ENCODE assay signal across 22 cellular contexts in genomic region chr7:30278849-30279505, GRCh38. TPM values are rescaled to one million over a fixed set of nuclear protein-coding genes. Genes with fewer than 3 reads are reported as not detected.
DNase-seq lines count a peak whose midpoint lies in the region; ATAC-seq and TF ChIP-seq lines count a peak whose summit lies in the region.
"Had no signal": no experiment of that assay in that cellular context is flagged by ENCODE, and none has a peak within 500 bp of the region (broad histone marks: within the 10 kb centered on the region; RNA-seq: fewer than 3 reads in every experiment).

No MANE protein-coding gene starts in this region.

- H3K4me3 Mint-ChIP-seq in stimulated activated memory B cell treated with anti-CD40 and anti-IgM and Interleukin-4, amounts not matched to agents 10 μg/mL and 1 μg/mL and 100 μg/mL, for 72 hours = no peak overlapping the region

- DNase-seq in ELR (ENCODE audit: low read depth) = peak; percentile 19
- no peak for DNase-seq in left lobe of liver (ENCODE audit: low spot score)
- DNase-seq in DMS79 (lab: John Stamatoyannopoulos, UW) = no peak
- no peak for DNase-seq in DMS153 (lab: John Stamatoyannopoulos, UW)
- no peak for DNase-seq in middle frontal gyrus (ENCODE audit: extremely low spot score, low spot score)
- DNase-seq: activated gamma-delta T cell treated with Interleukin-2 at 50 U/mL for 16 hours; AML-193; Calu3; central memory CD4-positive, alpha-beta T cell; dorsolateral prefrontal cortex; GDM1; GM23248; NCI-H1436; NCI-H524 treated with DMSO at 0.1 percent for 48 hours; SHP77 treated with DMSO at 0.1 percent for 48 hours; T-helper 1 cell had no signal

- no peaks in the 10 kb centered on the region for H3K9me3 ChIP-seq in OCI-LY1 (ENCODE audit: low read length)

- H3K9me3 Mint-ChIP-seq in stimulated activated memory B cell treated with anti-CD40 and anti-IgM and Interleukin-4, amounts not matched to agents 10 μg/mL and 1 μg/mL and 100 μg/mL, for 72 hours = no peaks in the 10 kb centered on the region

- H3K79me2 ChIP-seq in OCI-LY1 (ENCODE audit: insufficient read depth, low read length) = no peaks in the 10 kb centered on the region
- H3K79me2 ChIP-seq: hepatocyte had no signal

- no peaks in the 10 kb centered on the region for H3K9me2 ChIP-seq in OCI-LY1 (ENCODE audit: low read depth, low read length)

- H3K27me3 ChIP-seq in OCI-LY1 (ENCODE audit: insufficient read depth, low read length) = no peaks in the 10 kb centered on the region
- H3K27me3 ChIP-seq: dorsolateral prefrontal cortex, hepatocyte had no signal

- no peaks in the 10 kb centered on the region for H3K36me3 Mint-ChIP-seq in stimulated activated memory B cell treated with anti-CD40 and anti-IgM and Interleukin-4, amounts not matched to agents 10 μg/mL and 1 μg/mL and 100 μg/mL, for 72 hours

- no peaks in the 10 kb centered on the region for H3K27me3 Mint-ChIP-seq in stimulated activated memory B cell treated with anti-CD40 and anti-IgM and Interleukin-4, amounts not matched to agents 10 μg/mL and 1 μg/mL and 100 μg/mL, for 72 hours

- peak overlapping the region; percentile 35 for H3K4me2 ChIP-seq in OCI-LY1 (ENCODE audit: low read length)
- H3K4me2 ChIP-seq: hepatocyte had no signal

- peak; percentile 54 for ATAC-seq in left lobe of liver
- no peak for ATAC-seq in stimulated activated memory B cell treated with anti-CD40 and anti-IgM and Interleukin-4, amounts not matched to agents 10 μg/mL and 1 μg/mL and 100 μg/mL, for 72 hours
- ATAC-seq: sciatic nerve had no signal

- H3K9ac ChIP-seq in OCI-LY1 (ENCODE audit: low read length) = peak overlapping the region; percentile 36; the same call in 1 of the 2 replicates
- H3K9ac ChIP-seq: GM23248 had no signal

- 0 out of 2 replicates have a peak overlapping the region, but pooled peaks have one; percentile 7 for H2AFZ ChIP-seq in OCI-LY1 (ENCODE audit: low read length)
- H2AFZ ChIP-seq: GM23248, hepatocyte had no signal

- TF ChIP-seq CTCF in OCI-LY1 (IDR thresholded peaks at IDR 0.05; ENCODE audit: low read length) = no peak

- H3K27ac ChIP-seq in OCI-LY1 (ENCODE audit: low read depth, low read length, poor library complexity, severe bottlenecking) = peak overlapping the region; percentile 91
- H3K27ac ChIP-seq: GM23248, hepatocyte, VCaP had no signal

- peak overlapping the region; percentile 9 for H3K27ac Mint-ChIP-seq in stimulated activated memory B cell treated with anti-CD40 and anti-IgM and Interleukin-4, amounts not matched to agents 10 μg/mL and 1 μg/mL and 100 μg/mL, for 72 hours

- H3K4me3 ChIP-seq in OCI-LY1 (ENCODE audit: low read depth, low read length, poor library complexity, severe bottlenecking) = peak overlapping the region; percentile 2
- H3K4me3 ChIP-seq: dorsolateral prefrontal cortex, GM23248, hepatocyte, lung had no signal

- no peaks in the 10 kb centered on the region for H4K20me1 ChIP-seq in OCI-LY1 (ENCODE audit: insufficient read depth, low read length)

- H3K4me1 Mint-ChIP-seq in stimulated activated memory B cell treated with anti-CD40 and anti-IgM and Interleukin-4, amounts not matched to agents 10 μg/mL and 1 μg/mL and 100 μg/mL, for 72 hours = peaks cover 35% of the 10 kb centered on the region

- H3F3A ChIP-seq in OCI-LY1 (ENCODE audit: insufficient read depth, low read length) = no peaks in the 10 kb centered on the region

- peaks cover 80% of the 10 kb centered on the region for H3K4me1 ChIP-seq in OCI-LY1 (ENCODE audit: insufficient read depth, low read length, severe bottlenecking)

- no peaks in the 10 kb centered on the region for H3K36me3 ChIP-seq in OCI-LY1 (ENCODE audit: insufficient read depth, low read length)

RNA-seq across cellular contexts. Expression of gene ZNRF2, which starts 5.4 kb away (rescaled TPM):
- 18.6 TPM for total RNA-seq in left lobe of liver
